In the genomic region with DNA sequence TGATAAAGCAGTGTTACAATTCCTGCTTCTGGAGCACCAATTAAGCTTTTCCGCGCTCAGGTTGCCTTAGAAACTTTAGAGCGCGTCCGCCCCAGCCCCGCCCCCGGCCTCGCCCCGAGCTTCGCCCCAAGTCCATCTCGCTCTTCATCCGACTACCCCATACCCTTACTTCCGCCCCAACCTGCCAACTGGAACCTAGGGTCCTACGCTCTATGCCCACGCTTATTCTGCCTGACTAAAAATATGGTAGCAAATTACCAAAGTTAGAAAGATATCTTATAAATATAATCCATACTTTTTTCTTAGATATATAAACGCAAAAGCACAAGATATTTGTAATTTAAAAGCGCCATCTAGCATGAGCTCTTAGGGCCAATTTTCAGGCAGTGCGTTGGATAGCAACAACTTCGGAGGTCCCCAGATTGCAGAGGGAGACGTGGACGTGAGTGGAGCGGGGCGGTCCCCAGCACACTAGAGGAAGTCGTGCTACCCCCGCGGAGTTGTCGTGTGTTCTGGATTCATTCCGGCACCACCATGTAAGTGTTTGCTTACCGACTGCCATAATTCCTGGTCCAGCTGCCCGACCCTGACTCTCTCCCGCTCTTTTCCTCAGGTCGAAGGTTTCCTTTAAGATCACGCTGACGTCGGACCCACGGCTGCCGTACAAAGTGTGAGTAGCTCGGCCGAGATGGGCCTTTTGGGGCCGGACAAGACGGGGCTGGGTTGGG, we compare ENCODE assay signal across 1 cellular context.
TF ChIP-seq lines count a peak whose summit lies in the region.

A gene (plus strand): TSS at position 466 of the 728 bp plus-strand sequence. CDS start 69 bp downstream, at position 535.

TF ChIP-seq in K562, 482 proteins besides CTCF, POLR2A, EP300 and RAD21 (continued from another document):
- TF ChIP-seq, protein P1, sequence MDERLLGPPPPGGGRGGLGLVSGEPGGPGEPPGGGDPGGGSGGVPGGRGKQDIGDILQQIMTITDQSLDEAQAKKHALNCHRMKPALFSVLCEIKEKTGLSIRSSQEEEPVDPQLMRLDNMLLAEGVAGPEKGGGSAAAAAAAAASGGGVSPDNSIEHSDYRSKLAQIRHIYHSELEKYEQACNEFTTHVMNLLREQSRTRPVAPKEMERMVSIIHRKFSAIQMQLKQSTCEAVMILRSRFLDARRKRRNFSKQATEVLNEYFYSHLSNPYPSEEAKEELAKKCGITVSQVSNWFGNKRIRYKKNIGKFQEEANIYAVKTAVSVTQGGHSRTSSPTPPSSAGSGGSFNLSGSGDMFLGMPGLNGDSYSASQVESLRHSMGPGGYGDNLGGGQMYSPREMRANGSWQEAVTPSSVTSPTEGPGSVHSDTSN (CRISPR knock-in tag; IDR thresholded peaks at IDR 0.05; ENCODE audit: low read depth), result no peak
- TF ChIP-seq, protein P1 (tag; conservative IDR thresholded peaks at IDR 0.05; ENCODE audit: low read depth), result no peak
- peak; percentile 73; the same call in 1 of the 2 replicates for TF ChIP-seq MTA1 (IDR thresholded peaks at IDR 0.05; ENCODE audit: borderline replicate concordance)
